Comparison of ENCODE assay signal across 14 cellular contexts in genomic region chr18:475202-475624, GRCh38. TPM values are rescaled to one million over a fixed set of nuclear protein-coding genes. Genes with fewer than 3 reads are reported as not detected.
DNase-seq lines count a peak whose midpoint lies in the region; ATAC-seq and TF ChIP-seq lines count a peak whose summit lies in the region.
"Had no signal": no experiment of that assay in that cellular context is flagged by ENCODE, and none has a peak within 500 bp of the region (broad histone marks: within the 10 kb centered on the region; RNA-seq: fewer than 3 reads in every experiment).

No MANE protein-coding gene starts in this region.

- DNase-seq in A172 (ENCODE audit: low spot score), result peak; percentile 89
- DNase-seq in MG63, result peak; percentile 84
- peak; percentile 87 for DNase-seq in endodermal cell
- DNase-seq in lower lobe of right lung, result no peak
- DNase-seq in NCI-H774 (lab: John Stamatoyannopoulos, UW), result no peak
- no peak for DNase-seq in NCI-H526 (lab: John Stamatoyannopoulos, UW)
- DNase-seq: activated CD4-positive, alpha-beta T cell treated with anti-CD3 and anti-CD28 coated beads, Interleukin-2, amount 10 ng/mL, durations not matched to agents 7 days and 5 days; cerebellar nuclear complex; NK-92 treated with Interleukin-12 subunit alpha and Interleukin-12 subunit beta, amount 100 ng/mL, for 24 hours; stimulated activated CD4-positive, alpha-beta T cell treated with anti-CD3 and anti-CD28 coated beads, Interleukin-4, amount 100 ng/mL, for 24 hours had no signal

- TF ChIP-seq CTCF in endodermal cell (conservative IDR thresholded peaks at IDR 0.05), result no peak
- TF ChIP-seq CTCF in lower lobe of right lung (IDR thresholded peaks at IDR 0.05), result no peak

- H3K36me3 Mint-ChIP-seq in endodermal cell (ENCODE audit: low read depth), result peaks cover 49% of the 10 kb centered on the region

- no peak overlapping the region for H3K4me3 ChIP-seq in MG63
- no peak overlapping the region for H3K4me3 ChIP-seq in endodermal cell (ENCODE audit: low read length)
- no peak overlapping the region for H3K4me3 ChIP-seq in lower lobe of right lung
- H3K4me3 ChIP-seq: K562, lung had no signal

- no peaks in the 10 kb centered on the region for H3K9me3 Mint-ChIP-seq in endodermal cell
- H3K9me3 Mint-ChIP-seq: activated CD4-positive, alpha-beta T cell treated with anti-CD3 and anti-CD28 coated beads, Interleukin-2, amount 10 ng/mL, durations not matched to agents 7 days and 5 days had no signal

- H3K36me3 ChIP-seq in MG63, result peaks cover 6% of the 10 kb centered on the region; the same call in 1 of the 2 replicates
- H3K36me3 ChIP-seq in endodermal cell (ENCODE audit: control insufficient read depth, insufficient read depth, low read length), result peaks cover 83% of the 10 kb centered on the region
- no peaks in the 10 kb centered on the region for H3K36me3 ChIP-seq in lower lobe of right lung

- no peak overlapping the region for H3K27ac ChIP-seq in endodermal cell (ENCODE audit: low read depth, low read length)
- H3K27ac ChIP-seq in lower lobe of right lung, result peak overlapping the region; percentile 25

- H3K4me1 ChIP-seq in endodermal cell (ENCODE audit: control insufficient read depth, insufficient read depth, low read length), result peaks cover 9% of the 10 kb centered on the region
- peaks cover 33% of the 10 kb centered on the region for H3K4me1 ChIP-seq in lower lobe of right lung

- intact Hi-C loops in lower lobe of right lung (cut with DNase I), result no loop called here

- ATAC-seq in lower lobe of right lung (no peak), GM19452 (IDR thresholded peaks at IDR 0.05; ENCODE audit: unreplicated experiment) (no peak), HG03135 (IDR thresholded peaks at IDR 0.05; ENCODE audit: unreplicated experiment) (no peak)
- ATAC-seq: K562 had no signal

- peak overlapping the region; percentile 81 for H3K27ac Mint-ChIP-seq in endodermal cell
- H3K27ac Mint-ChIP-seq: activated CD4-positive, alpha-beta T cell treated with anti-CD3 and anti-CD28 coated beads, Interleukin-2, amount 10 ng/mL, durations not matched to agents 7 days and 5 days had no signal

- no peak overlapping the region for H3K9ac ChIP-seq in endodermal cell (ENCODE audit: extremely low read depth, low read length, poor library complexity, severe bottlenecking)

- WGBS in endodermal cell (ENCODE audit: insufficient coverage in 1 of 2, insufficient read length in 1 of 2), 2 experiments, result 43 to 56% methylated on average over 5 of the region's 5 CpGs

- H3K4me1 Mint-ChIP-seq in endodermal cell, result peaks cover 21% of the 10 kb centered on the region
- H3K4me1 Mint-ChIP-seq: activated CD4-positive, alpha-beta T cell treated with anti-CD3 and anti-CD28 coated beads, Interleukin-2, amount 10 ng/mL, durations not matched to agents 7 days and 5 days had no signal

- no peak overlapping the region for H3K4me3 Mint-ChIP-seq in endodermal cell
- H3K4me3 Mint-ChIP-seq: activated CD4-positive, alpha-beta T cell treated with anti-CD3 and anti-CD28 coated beads, Interleukin-2, amount 10 ng/mL, durations not matched to agents 7 days and 5 days had no signal

- no peaks in the 10 kb centered on the region for H3K27me3 Mint-ChIP-seq in endodermal cell (ENCODE audit: insufficient read depth)
- H3K27me3 Mint-ChIP-seq: activated CD4-positive, alpha-beta T cell treated with anti-CD3 and anti-CD28 coated beads, Interleukin-2, amount 10 ng/mL, durations not matched to agents 7 days and 5 days had no signal

- H3K27me3 ChIP-seq in MG63 (no peaks in the 10 kb centered on the region), endodermal cell (ENCODE audit: control insufficient read depth, insufficient read depth, low read length, poor library complexity, severe bottlenecking) (no peaks in the 10 kb centered on the region), lower lobe of right lung (ENCODE audit: low read depth) (no peaks in the 10 kb centered on the region)

- H3K9me3 ChIP-seq in MG63 (no peaks in the 10 kb centered on the region), endodermal cell (ENCODE audit: control insufficient read depth, low read length) (no peaks in the 10 kb centered on the region), lower lobe of right lung (no peaks in the 10 kb centered on the region)

RNA-seq across cellular contexts. Expression of gene COLEC12, which starts 25.3 kb away (rescaled TPM):
- total RNA-seq in A172 (2014; rRNA removed; shearing (Covaris generic)), result 0.02 TPM in 1 of 2 replicates, not detected in the other
- total RNA-seq in MG63 (2014; rRNA removed; shearing (Covaris generic); ENCODE audit: low replicate concordance), result 27.4 and 28.2 TPM in 2 replicates
- 100 to 1,000 TPM; 123 TPM for total RNA-seq in endodermal cell
- 31.1 TPM for polyA plus RNA-seq in endodermal cell (2013, experiment 1 of 2)
- polyA plus RNA-seq in endodermal cell (2013, experiment 2 of 2), result 38.5 TPM
- total RNA-seq in lower lobe of right lung, result 79.2 TPM
- total RNA-seq: activated CD4-positive, alpha-beta T cell treated with anti-CD3 and anti-CD28 coated beads, Interleukin-2, amount 10 ng/mL, durations not matched to agents 7 days and 5 days had no signal
- polyA plus RNA-seq: K562 had no signal

Comparison
In these comparisons a context has a peak if more than half of its experiments do, and no peak if none do; other contexts are left out.
1. DNase-seq: peak in A172 (single experiment), MG63 (single experiment) and endodermal cell (single experiment); none in lower lobe of right lung (single experiment), NCI-H774 (single experiment) and NCI-H526 (0 of 2).
2. RNA of gene COLEC12, which starts 25.3 kb away (total RNA-seq): 123 TPM in endodermal cell, 79.2 TPM in lower lobe of right lung (single experiment) and 27.4 to 28.2 TPM in MG63; 0.02 TPM in A172; every median in the first group is over 10 times any median in the second.